ENCODE assay signal across 16 cellular contexts in the genomic region with DNA sequence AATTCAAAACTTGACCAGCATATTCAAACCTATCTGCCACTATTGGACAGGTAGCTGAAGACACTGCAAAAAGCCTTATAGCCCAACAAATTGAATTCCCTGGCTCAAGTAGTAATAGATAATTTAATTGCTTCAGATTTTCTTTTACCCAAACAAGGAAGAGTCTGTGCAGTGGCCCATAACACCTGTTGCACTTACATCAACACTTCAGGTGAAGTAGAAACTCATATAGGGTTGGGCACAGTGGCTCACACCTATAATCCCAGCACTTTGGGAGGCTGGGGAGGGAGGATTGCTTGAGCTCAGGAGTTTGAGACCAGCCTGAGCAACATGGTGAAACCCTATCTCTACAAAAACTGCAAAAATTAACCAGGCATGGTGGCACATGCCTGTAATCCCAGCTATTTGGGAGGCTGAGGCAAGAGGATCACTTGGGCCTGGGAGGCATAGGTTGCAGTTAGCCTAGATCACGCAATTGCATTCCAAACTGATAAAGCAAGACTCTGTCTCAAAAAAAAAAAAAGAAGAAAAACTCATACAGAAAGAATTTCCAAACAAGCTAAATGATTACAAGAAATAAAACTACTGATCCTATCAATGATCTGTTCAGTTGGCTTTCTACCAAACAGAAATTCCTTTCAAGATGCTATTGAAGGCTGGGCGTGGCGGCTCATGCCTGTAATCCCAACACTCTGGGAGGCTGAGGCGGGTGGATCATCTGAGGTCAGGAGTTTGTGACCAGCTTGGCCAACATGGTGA. TPM values are rescaled to one million over a fixed set of nuclear protein-coding genes. Genes with fewer than 3 reads are reported as not detected.
DNase-seq lines count a peak whose midpoint lies in the region; ATAC-seq and TF ChIP-seq lines count a peak whose summit lies in the region.
"Had no signal": no experiment of that assay in that cellular context is flagged by ENCODE, and none has a peak within 500 bp of the region (broad histone marks: within the 10 kb centered on the region; RNA-seq: fewer than 3 reads in every experiment).

No MANE protein-coding gene starts in this region.

- H3K4me1 Mint-ChIP-seq in CD4-positive, alpha-beta T cell (ENCODE audit: low read depth): no peaks in the 10 kb centered on the region

- in situ Hi-C loops in KBM-7 (cut with MboI; ENCODE audit: low pct_unique_long_range_greater_than_20kb, low sequenced_read_pairs): no loop called here

- H3K9ac ChIP-seq in mesenchymal stem cell (ENCODE audit: low read length): peak overlapping the region; percentile 66

- TF ChIP-seq POLR2A in sigmoid colon (IDR thresholded peaks at IDR 0.05): no peak

- H4K8ac ChIP-seq in mesenchymal stem cell (ENCODE audit: low read length): no peak overlapping the region

- H3K23ac ChIP-seq in mesenchymal stem cell (ENCODE audit: low read length in 2 of 2): no peak overlapping the region

- no peak overlapping the region for H2BK120ac ChIP-seq in mesenchymal stem cell (ENCODE audit: low read depth, low read length)

- H2BK15ac ChIP-seq in mesenchymal stem cell (ENCODE audit: low read depth, poor library complexity, severe bottlenecking): no peak overlapping the region

- H2AFZ ChIP-seq in mesenchymal stem cell (ENCODE audit: low read depth, low read length): no peak overlapping the region

- H3K4me1 ChIP-seq in mesenchymal stem cell (ENCODE audit: control insufficient read depth, insufficient read depth, low read depth, low read length) (no peaks in the 10 kb centered on the region), sigmoid colon (no peaks in the 10 kb centered on the region)
- H3K4me1 ChIP-seq: BE2C had no signal

- TF ChIP-seq CTCF in AG10803 (conservative IDR thresholded peaks at IDR 0.05; ENCODE audit: low read length) (no peak), cardiac fibroblast (IDR thresholded peaks at IDR 0.05; ENCODE audit: low read depth, low read length) (no peak), sigmoid colon (IDR thresholded peaks at IDR 0.05) (no peak)
- no peak for TF ChIP-seq CTCF in CD4-positive, alpha-beta T cell (IDR thresholded peaks at IDR 0.05)

- no peak overlapping the region for H3K27ac Mint-ChIP-seq in CD4-positive, alpha-beta T cell
- H3K27ac Mint-ChIP-seq: mesothelial cell of epicardium; T-helper 1 cell treated with Interleukin-12 subunit alpha and Interleukin-12 subunit beta and Interleukin-4 antibody, amounts not matched to agents 30 μg/mL and 1 μg/mL, for 36 hours had no signal

- H3K27me3 ChIP-seq in MG63: no peaks in the 10 kb centered on the region
- no peaks in the 10 kb centered on the region for H3K27me3 ChIP-seq in mesenchymal stem cell (ENCODE audit: control insufficient read depth in 1 of 2, insufficient read depth in 1 of 2, low read length in 2 of 2)
- no peaks in the 10 kb centered on the region for H3K27me3 ChIP-seq in CD4-positive, alpha-beta T cell (ENCODE audit: control insufficient read depth, insufficient read depth, low read length)
- H3K27me3 ChIP-seq in sigmoid colon: no peaks in the 10 kb centered on the region
- H3K27me3 ChIP-seq: BE2C, body of pancreas had no signal

- H4K91ac ChIP-seq in mesenchymal stem cell (ENCODE audit: low read length): no peak overlapping the region

- H3K36me3 ChIP-seq in MG63: peaks cover 42% of the 10 kb centered on the region
- H3K36me3 ChIP-seq in mesenchymal stem cell (ENCODE audit: control insufficient read depth in 1 of 2, insufficient read depth in 2 of 2, low read depth in 1 of 2, low read length in 2 of 2): no peaks in the 10 kb centered on the region
- H3K36me3 ChIP-seq in sigmoid colon: no peaks in the 10 kb centered on the region
- H3K36me3 ChIP-seq: BE2C had no signal

- TF ChIP-seq EP300 in sigmoid colon (IDR thresholded peaks at IDR 0.05): no peak

- no peaks in the 10 kb centered on the region for H3K9me3 Mint-ChIP-seq in CD4-positive, alpha-beta T cell
- H3K9me3 Mint-ChIP-seq: mesothelial cell of epicardium; T-helper 1 cell treated with Interleukin-12 subunit alpha and Interleukin-12 subunit beta and Interleukin-4 antibody, amounts not matched to agents 30 μg/mL and 1 μg/mL, for 36 hours had no signal

- no peak for ATAC-seq in CD4-positive, alpha-beta T cell (ENCODE audit: poor library complexity)

- no peak overlapping the region for H3K4me3 ChIP-seq in AG10803 (ENCODE audit: low read length)
- no peak overlapping the region for H3K4me3 ChIP-seq in MG63
- H3K4me3 ChIP-seq in cardiac fibroblast (replicated peaks in 1 of 2; ENCODE audit: low read depth in 2 of 2, low read length in 2 of 2): no peak overlapping the region
- H3K4me3 ChIP-seq in mesenchymal stem cell (ENCODE audit: insufficient read depth in 1 of 2, low read depth in 1 of 2, low read length in 2 of 2): no peak overlapping the region
- no peak overlapping the region for H3K4me3 ChIP-seq in sigmoid colon
- H3K4me3 ChIP-seq: body of pancreas had no signal

- H2BK5ac ChIP-seq in mesenchymal stem cell (ENCODE audit: low read depth, low read length, poor library complexity, severe bottlenecking): no peak overlapping the region

- WGBS in mesenchymal stem cell: 87% methylated on average over 4 of the region's 4 CpGs
- WGBS in sigmoid colon, 2 donors: 46 to 79% methylated on average over 4 of the region's 4 CpGs

- no peak overlapping the region for H3K4me2 ChIP-seq in mesenchymal stem cell (ENCODE audit: low read length, poor library complexity, severe bottlenecking)

- H3K4ac ChIP-seq in mesenchymal stem cell (ENCODE audit: low read depth in 1 of 2, low read length in 2 of 2): no peak overlapping the region

- no peaks in the 10 kb centered on the region for H3K36me3 Mint-ChIP-seq in CD4-positive, alpha-beta T cell (ENCODE audit: low read depth)
- H3K36me3 Mint-ChIP-seq: mesothelial cell of epicardium had no signal

- DNase-seq in AG10803 (ENCODE audit: low read depth) (peak; percentile 92), MG63 (peak; percentile 90), cardiac fibroblast (ENCODE audit: low read depth in 2 of 2) (peak; percentile 32 to 80), mesenchymal stem cell (peak; percentile 44), KBM-7 (no peak), sigmoid colon (no peak), anterior cingulate cortex (lab: John Stamatoyannopoulos, UW) (no peak)
- no peak for DNase-seq in CD4-positive, alpha-beta T cell
- DNase-seq: activated CD4-positive, alpha-beta T cell treated with anti-CD3 and anti-CD28 coated beads for 4 hours; BE2C; body of pancreas had no signal

- H3K4me3 Mint-ChIP-seq in CD4-positive, alpha-beta T cell: no peak overlapping the region
- H3K4me3 Mint-ChIP-seq: mesothelial cell of epicardium; T-helper 1 cell treated with Interleukin-12 subunit alpha and Interleukin-12 subunit beta and Interleukin-4 antibody, amounts not matched to agents 30 μg/mL and 1 μg/mL, for 36 hours had no signal

- H3K14ac ChIP-seq in mesenchymal stem cell (ENCODE audit: low read length in 2 of 2): no peak overlapping the region

- H3K9me3 ChIP-seq in MG63 (no peaks in the 10 kb centered on the region), mesenchymal stem cell (ENCODE audit: control insufficient read depth, low read length) (no peaks in the 10 kb centered on the region), sigmoid colon (no peaks in the 10 kb centered on the region)
- no peaks in the 10 kb centered on the region for H3K9me3 ChIP-seq in CD4-positive, alpha-beta T cell (ENCODE audit: control insufficient read depth, low read length)
- H3K9me3 ChIP-seq: BE2C, body of pancreas had no signal

- peaks cover 11% of the 10 kb centered on the region for H3K27me3 Mint-ChIP-seq in CD4-positive, alpha-beta T cell

- H3K27ac ChIP-seq in mesenchymal stem cell (ENCODE audit: low read length, poor library complexity, severe bottlenecking): peak overlapping the region; percentile 53
- H3K27ac ChIP-seq in CD4-positive, alpha-beta T cell (ENCODE audit: low read depth, low read length): no peak overlapping the region
- H3K27ac ChIP-seq in sigmoid colon: no peak overlapping the region
- H3K27ac ChIP-seq: body of pancreas had no signal

- H3K79me1 ChIP-seq in mesenchymal stem cell (replicated peaks; ENCODE audit: low read length, poor library complexity, severe bottlenecking): no peaks in the 10 kb centered on the region

- POLR2A ChIA-PET in CD4-positive, alpha-beta T cell (lab: Charles Lee): interaction anchor here (1.0 kb wide), 1 partner anchor 119 kb away, joined by 4 read pairs; no protein-coding TSS in a partner anchor

- no peak overlapping the region for H2AK5ac ChIP-seq in mesenchymal stem cell (ENCODE audit: low read length, severe bottlenecking)

- CTCF ChIA-PET in CD4-positive, alpha-beta T cell (lab: Charles Lee): interaction anchor here (0.7 to 3.2 kb wide), 12 partner anchors 10 to 222 kb away, joined by 3 to 50 read pairs (median 6); partner anchors contain the start of gene ANAPC15

- intact Hi-C loops in CD4-positive, alpha-beta T cell (cut with DNase I, micrococcal nuclease): loop anchor here (1.0 kb wide), 3 partner anchors 120 to 168 kb away; no protein-coding TSS in a partner anchor
- intact Hi-C loops in sigmoid colon (cut with DNase I): loop anchor here (2.0 to 5.0 kb wide), 2 partner anchors 118 to 168 kb away; no protein-coding TSS in a partner anchor

- H2BK12ac ChIP-seq in mesenchymal stem cell (ENCODE audit: low read length in 2 of 2): no peak overlapping the region

- no peak overlapping the region for H3K18ac ChIP-seq in mesenchymal stem cell (ENCODE audit: low read depth in 1 of 2, low read length in 2 of 2)

RNA-seq across cellular contexts. Expression of gene FOLR3, which starts 9.5 kb away (rescaled TPM):
- total RNA-seq in MG63 (2014; rRNA removed; shearing (Covaris generic); ENCODE audit: low replicate concordance): 1.1 and 4.5 TPM in 2 replicates
- polyA plus RNA-seq in mesenchymal stem cell (2013, experiment 1 of 2): 0.06 TPM
- 0.11 TPM for polyA plus RNA-seq in mesenchymal stem cell (2013, experiment 2 of 2)
- under 1 TPM in 1 of 2 experiments, not detected in 1; 0.47 TPM for total RNA-seq in CD4-positive, alpha-beta T cell
- total RNA-seq in sigmoid colon: not detected
- under 1 TPM in 1 of 3 donors, not detected in 2; 0.16 TPM for polyA plus RNA-seq in sigmoid colon
- total RNA-seq: body of pancreas, H1, mesothelial cell of epicardium, ureter had no signal
- polyA plus RNA-seq: H1 had no signal

RNA-seq across cellular contexts. Expression of gene ANAPC15, which starts 32.5 kb away (rescaled TPM):
- 54.0 and 124 TPM in 2 replicates for total RNA-seq in MG63 (2014; rRNA removed; shearing (Covaris generic); ENCODE audit: low replicate concordance)
- 35.1 TPM for polyA plus RNA-seq in mesenchymal stem cell (2013, experiment 1 of 2)
- polyA plus RNA-seq in mesenchymal stem cell (2013, experiment 2 of 2): 36.7 TPM
- 10 to 100 TPM; 48.8 to 52.5 TPM for total RNA-seq in CD4-positive, alpha-beta T cell
- total RNA-seq in sigmoid colon: 10 to 100 TPM; 48.5 to 77.1 (median 57.8) TPM
- 10 to 100 TPM; 84.5 to 93.1 (median 89.0) TPM for polyA plus RNA-seq in sigmoid colon

RNA-seq across cellular contexts. Expression of gene TOMT, which starts 39.3 kb away (rescaled TPM):
- total RNA-seq in MG63 (2014; rRNA removed; shearing (Covaris generic); ENCODE audit: low replicate concordance): not detected in 2 replicates
- polyA plus RNA-seq in mesenchymal stem cell (2013, experiment 1 of 2): not detected
- not detected for polyA plus RNA-seq in mesenchymal stem cell (2013, experiment 2 of 2)
- total RNA-seq in CD4-positive, alpha-beta T cell: not detected
- total RNA-seq in sigmoid colon: not detected
- polyA plus RNA-seq in sigmoid colon: not detected
- total RNA-seq: body of pancreas, H1, mesothelial cell of epicardium, ureter had no signal

RNA-seq across cellular contexts. Expression of gene LAMTOR1, which starts 41.9 kb away (rescaled TPM):
- total RNA-seq in MG63 (2014; rRNA removed; shearing (Covaris generic); ENCODE audit: low replicate concordance): 89.9 and 130 TPM in 2 replicates
- polyA plus RNA-seq in mesenchymal stem cell (2013, experiment 1 of 2): 135 TPM
- 137 TPM for polyA plus RNA-seq in mesenchymal stem cell (2013, experiment 2 of 2)
- 10 to 100 TPM; 29.5 to 30.4 TPM for total RNA-seq in CD4-positive, alpha-beta T cell
- total RNA-seq in sigmoid colon: 100 to 1,000 TPM in 3 of 4 donors, 10 to 100 TPM in 1; 87.2 to 123 (median 120) TPM
- 100 to 1,000 TPM; 132 to 256 (median 228) TPM for polyA plus RNA-seq in sigmoid colon

RNA-seq across cellular contexts. Expression of gene FOLR1, which starts 47.0 kb away (rescaled TPM):
- total RNA-seq in MG63 (2014; rRNA removed; shearing (Covaris generic); ENCODE audit: low replicate concordance): 0.23 and 3.0 TPM in 2 replicates
- not detected for polyA plus RNA-seq in mesenchymal stem cell (2013, experiment 1 of 2)
- not detected for polyA plus RNA-seq in mesenchymal stem cell (2013, experiment 2 of 2)
- total RNA-seq in CD4-positive, alpha-beta T cell: not detected
- total RNA-seq in sigmoid colon: under 1 TPM in 1 of 4 donors, not detected in 3; 0.71 TPM
- under 1 TPM in 1 of 3 donors, not detected in 2; 0.15 TPM for polyA plus RNA-seq in sigmoid colon
- total RNA-seq: H1, HT1080 had no signal

Comparison
In these comparisons a context has a peak if more than half of its experiments do, and no peak if none do; other contexts are left out.
1. DNase-seq: peak in AG10803 (single experiment), MG63 (single experiment), cardiac fibroblast (2 of 2) and mesenchymal stem cell (single experiment); none in KBM-7 (single experiment), CD4-positive, alpha-beta T cell (0 of 10), sigmoid colon (single experiment) and anterior cingulate cortex (0 of 58).